8 cellular contexts compared by ENCODE assay signal in genomic region chr1:9494936-9495758, GRCh38. TPM values are rescaled to one million over a fixed set of nuclear protein-coding genes. Genes with fewer than 3 reads are reported as not detected.
A peak's percentile ranks its signal among the peaks of the same experiment; 100 is the strongest.
DNase-seq lines count a peak whose midpoint lies in the region; ATAC-seq and TF ChIP-seq lines count a peak whose summit lies in the region.

No MANE protein-coding gene starts in this region.

- no peak for TF ChIP-seq POLR2A in thyroid gland (IDR thresholded peaks at IDR 0.05)

- H3K27ac Mint-ChIP-seq in CD8-positive, alpha-beta T cell, result no peak overlapping the region
- H3K27ac Mint-ChIP-seq in HFFc6, result no peak overlapping the region
- no peak overlapping the region for H3K27ac Mint-ChIP-seq in activated T-cell treated with anti-CD3 and anti-CD28 coated beads, Interleukin-2, amount 50 U/mL, for 72 hours

- H2AFZ ChIP-seq in PC-3 (ENCODE audit: low read length) (peak overlapping the region; percentile 75), osteoblast (ENCODE audit: low read length) (peak overlapping the region; percentile 66)

- H3K9me3 ChIP-seq in CD8-positive, alpha-beta T cell (ENCODE audit: low read length), result no peaks in the 10 kb centered on the region
- H3K9me3 ChIP-seq in PC-3 (ENCODE audit: low read length) (no peaks in the 10 kb centered on the region), osteoblast (ENCODE audit: low read depth, low read length) (no peaks in the 10 kb centered on the region), thyroid gland (no peaks in the 10 kb centered on the region)

- no peaks in the 10 kb centered on the region for H3F3A ChIP-seq in PC-3 (ENCODE audit: low read length, unreplicated experiment)

- H3K36me3 Mint-ChIP-seq in CD8-positive, alpha-beta T cell, result no peaks in the 10 kb centered on the region
- no peaks in the 10 kb centered on the region for H3K36me3 Mint-ChIP-seq in HFFc6 (ENCODE audit: low read depth)
- no peaks in the 10 kb centered on the region for H3K36me3 Mint-ChIP-seq in activated T-cell treated with anti-CD3 and anti-CD28 coated beads, Interleukin-2, amount 50 U/mL, for 72 hours (ENCODE audit: insufficient read depth in 2 of 2)

- ATAC-seq in CD8-positive, alpha-beta T cell, result peak; percentile 83
- ATAC-seq in PC-3 (peak; percentile 78), foreskin keratinocyte (peak; percentile 57), GM19463 (IDR thresholded peaks at IDR 0.05; ENCODE audit: unreplicated experiment) (no peak)
- ATAC-seq in activated T-cell treated with anti-CD3 and anti-CD28 coated beads, Interleukin-2, amount 50 U/mL, for 72 hours (replicated peaks in 1 of 2), result peak; percentile 84 to 92

- peak; percentile 93 for TF ChIP-seq CTCF in CD8-positive, alpha-beta T cell (IDR thresholded peaks at IDR 0.05)
- TF ChIP-seq CTCF in HFFc6 (IDR thresholded peaks at IDR 0.05), result peak; percentile 100
- peak; percentile 92 for TF ChIP-seq CTCF in PC-3 (conservative IDR thresholded peaks at IDR 0.05; ENCODE audit: low read depth, low read length)
- peak; percentile 92 for TF ChIP-seq CTCF in foreskin keratinocyte (conservative IDR thresholded peaks at IDR 0.05)
- peak; percentile 76 for TF ChIP-seq CTCF in osteoblast (IDR thresholded peaks at IDR 0.05; ENCODE audit: extremely low read depth, low read depth, low read length)
- peak; percentile 68 to 99 (median 96) for TF ChIP-seq CTCF in thyroid gland (IDR thresholded peaks at IDR 0.05)

- POLR2A ChIA-PET in CD8-positive, alpha-beta T cell (lab: Charles Lee), result no interaction called here
- POLR2A ChIA-PET in PC-3 (lab: Charles Lee; ENCODE audit: unreplicated experiment), result no interaction called here

- H3K27me3 Mint-ChIP-seq in CD8-positive, alpha-beta T cell (ENCODE audit: low read depth), result peaks cover 10% of the 10 kb centered on the region
- peaks cover 11% of the 10 kb centered on the region for H3K27me3 Mint-ChIP-seq in HFFc6 (ENCODE audit: insufficient read depth)
- peaks cover 14% of the 10 kb centered on the region for H3K27me3 Mint-ChIP-seq in activated T-cell treated with anti-CD3 and anti-CD28 coated beads, Interleukin-2, amount 50 U/mL, for 72 hours (ENCODE audit: low read depth)

- H3K4me1 Mint-ChIP-seq in CD8-positive, alpha-beta T cell (ENCODE audit: low read depth), result peaks cover 5% of the 10 kb centered on the region
- no peaks in the 10 kb centered on the region for H3K4me1 Mint-ChIP-seq in HFFc6 (ENCODE audit: low read depth)
- peaks cover 8% of the 10 kb centered on the region for H3K4me1 Mint-ChIP-seq in activated T-cell treated with anti-CD3 and anti-CD28 coated beads, Interleukin-2, amount 50 U/mL, for 72 hours (ENCODE audit: low read depth)

- no peaks in the 10 kb centered on the region for H3K9me2 ChIP-seq in PC-3 (replicated peaks; ENCODE audit: low read length)

- H3K4me3 Mint-ChIP-seq in CD8-positive, alpha-beta T cell, result peak overlapping the region; percentile 67
- peak overlapping the region; percentile 54; the same call in 1 of the 2 replicates for H3K4me3 Mint-ChIP-seq in HFFc6
- peak overlapping the region; percentile 73 to 85 for H3K4me3 Mint-ChIP-seq in activated T-cell treated with anti-CD3 and anti-CD28 coated beads, Interleukin-2, amount 50 U/mL, for 72 hours

- H3K79me2 ChIP-seq in PC-3 (ENCODE audit: low read length) (no peaks in the 10 kb centered on the region), osteoblast (ENCODE audit: insufficient read depth, low read length) (no peaks in the 10 kb centered on the region)

- intact Hi-C loops in CD8-positive, alpha-beta T cell (cut with DNase I, micrococcal nuclease), result loop anchor here (1.0 to 5.0 kb wide), 5 partner anchors 62 to 934 kb away; no protein-coding TSS in a partner anchor
- intact Hi-C loops in PC-3 (cut with micrococcal nuclease) (loop anchor here (1.0 kb wide), 1 partner anchor 78 kb away; no protein-coding TSS in a partner anchor), thyroid gland (cut with DNase I) (loop anchor here (5.0 kb wide), 2 partner anchors 82 to 208 kb away; no protein-coding TSS in a partner anchor)

- no peaks in the 10 kb centered on the region for H3K27me3 ChIP-seq in CD8-positive, alpha-beta T cell (ENCODE audit: insufficient read depth, low read length)
- no peaks in the 10 kb centered on the region for H3K27me3 ChIP-seq in PC-3 (ENCODE audit: low read length)
- peaks cover 9% of the 10 kb centered on the region for H3K27me3 ChIP-seq in foreskin keratinocyte
- peaks cover 8% of the 10 kb centered on the region for H3K27me3 ChIP-seq in osteoblast (ENCODE audit: insufficient read depth, low read length)
- no peaks in the 10 kb centered on the region for H3K27me3 ChIP-seq in thyroid gland

- H3K9ac ChIP-seq in PC-3 (ENCODE audit: low read length), result no peak overlapping the region

- H3K4me3 ChIP-seq in CD8-positive, alpha-beta T cell (ENCODE audit: low read depth, low read length), result peak overlapping the region; percentile 43
- peak overlapping the region; percentile 26; the same call in 1 of the 2 replicates for H3K4me3 ChIP-seq in PC-3 (ENCODE audit: low read length)
- H3K4me3 ChIP-seq in osteoblast (ENCODE audit: insufficient read depth, low read length), result peak overlapping the region; percentile 52
- H3K4me3 ChIP-seq in thyroid gland (replicated peaks in 1 of 3), result no peak overlapping the region

- peak; percentile 33 to 82 (median 61) for DNase-seq in CD8-positive, alpha-beta T cell
- DNase-seq in HFFc6 (no peak), PC-3 (peak; percentile 67), foreskin keratinocyte (no peak), osteoblast (ENCODE audit: insufficient read length, low spot score, missing footprints) (peak; percentile 94), thyroid gland (peak; percentile 48 to 51)
- DNase-seq in activated T-cell treated with anti-CD3 and anti-CD28 coated beads, Interleukin-2, amount 50 U/mL, for 72 hours, result peak; percentile 68 to 84

- 21 to 28% methylated on average over 11 to 12 of the region's 48 CpGs for WGBS in thyroid gland, 2 donors

- H3K4me2 ChIP-seq in PC-3 (ENCODE audit: low read length) (peak overlapping the region; percentile 72), osteoblast (ENCODE audit: insufficient read depth, low read length) (peak overlapping the region; percentile 71)

- BruUV-seq in PC-3 (replicated peaks; lab: Mats Ljungman, UMichigan), result no TSS peak

- H3K4me1 ChIP-seq in CD8-positive, alpha-beta T cell (ENCODE audit: insufficient read depth, low read length), result peaks cover 8% of the 10 kb centered on the region
- H3K4me1 ChIP-seq in PC-3 (ENCODE audit: insufficient read depth, low read length), result peaks cover 8% of the 10 kb centered on the region; the same call in 1 of the 2 replicates
- H3K4me1 ChIP-seq in foreskin keratinocyte, result no peaks in the 10 kb centered on the region
- peaks cover 3% of the 10 kb centered on the region for H3K4me1 ChIP-seq in osteoblast (ENCODE audit: insufficient read depth, low read length)
- peaks cover 0 to 6% of the 10 kb centered on the region in 2 donors for H3K4me1 ChIP-seq in thyroid gland

- H3K36me3 ChIP-seq in CD8-positive, alpha-beta T cell (ENCODE audit: insufficient read depth, low read length), result no peaks in the 10 kb centered on the region
- H3K36me3 ChIP-seq in PC-3 (ENCODE audit: low read depth, low read length) (no peaks in the 10 kb centered on the region), osteoblast (ENCODE audit: insufficient read depth, low read length) (no peaks in the 10 kb centered on the region), thyroid gland (no peaks in the 10 kb centered on the region)

- H3K9me3 Mint-ChIP-seq in CD8-positive, alpha-beta T cell, result no peaks in the 10 kb centered on the region
- no peaks in the 10 kb centered on the region for H3K9me3 Mint-ChIP-seq in HFFc6
- no peaks in the 10 kb centered on the region for H3K9me3 Mint-ChIP-seq in activated T-cell treated with anti-CD3 and anti-CD28 coated beads, Interleukin-2, amount 50 U/mL, for 72 hours

- no peaks in the 10 kb centered on the region for H4K20me1 ChIP-seq in PC-3 (ENCODE audit: low read length)
- no peaks in the 10 kb centered on the region for H4K20me1 ChIP-seq in osteoblast (ENCODE audit: insufficient read depth, low read length)

- CTCF ChIA-PET in CD8-positive, alpha-beta T cell (lab: Charles Lee), result interaction anchor here (0.6 to 10.3 kb wide), 28 partner anchors 10 to 374 kb away, joined by 3 to 117 read pairs (median 4); partner anchors contain the start of genes SPSB1 and TMEM201
- CTCF ChIA-PET in PC-3 (lab: Charles Lee), result no interaction called here

- H3K27ac ChIP-seq in CD8-positive, alpha-beta T cell (ENCODE audit: low read depth, low read length), result no peak overlapping the region
- H3K27ac ChIP-seq in PC-3 (ENCODE audit: low read length) (no peak overlapping the region), foreskin keratinocyte (no peak overlapping the region), osteoblast (ENCODE audit: low read depth, low read length) (no peak overlapping the region), thyroid gland (no peak overlapping the region)

RNA-seq across cellular contexts. Expression of gene SLC25A33, which starts 44.1 kb away (rescaled TPM):
- total RNA-seq in CD8-positive, alpha-beta T cell, result 10 to 100 TPM; 10.1 to 11.2 TPM
- total RNA-seq in HFFc6 (2021; fragmentation: NEBNext Ultra II Directional; extraction: Animal tissue kit (Norgen Biotek cat#: 25700)), result 1 to 10 TPM; 3.3 to 4.7 (median 4.0) TPM
- total RNA-seq in PC-3 (2014; rRNA removed) (11.8 and 14.5 TPM in 2 replicates), foreskin keratinocyte (4.8 and 6.0 TPM in 2 replicates), osteoblast (7.2 and 8.0 TPM in 2 replicates), thyroid gland (10 to 100 TPM; 10.6 to 16.6 (median 14.7) TPM)
- 1 to 10 TPM; 5.9 to 7.0 TPM for total RNA-seq in activated T-cell treated with anti-CD3 and anti-CD28 coated beads, Interleukin-2, amount 50 U/mL, for 72 hours
- 4.1 and 4.7 TPM in 2 replicates for polyA plus RNA-seq in foreskin keratinocyte

Comparison
In these comparisons a context has a peak if more than half of its experiments do, and no peak if none do; other contexts are left out.
1. DNase-seq: peak in CD8-positive, alpha-beta T cell (7 of 7), PC-3 (single experiment), activated T-cell treated with anti-CD3 and anti-CD28 coated beads, Interleukin-2, amount 50 U/mL, for 72 hours (2 of 2), osteoblast (single experiment) and thyroid gland (2 of 2); none in HFFc6 (single experiment) and foreskin keratinocyte (0 of 2).
2. H3K4me3 ChIP-seq: peak in CD8-positive, alpha-beta T cell (single experiment), PC-3 (single experiment) and osteoblast (single experiment); none in thyroid gland (0 of 3).
3. Peak in every context shown above with its lines, with median percentiles within 50 percentile points of each other: H3K4me3 Mint-ChIP-seq and CTCF ChIP-seq.